Comparison of ENCODE assay signal across 8 cellular contexts in genomic region chr14:49620182-49621113, GRCh38. TPM values are rescaled to one million over a fixed set of nuclear protein-coding genes. Genes with fewer than 3 reads are reported as not detected.
DNase-seq lines count a peak whose midpoint lies in the region; ATAC-seq and TF ChIP-seq lines count a peak whose summit lies in the region.

MGAT2 (plus strand) TSS chr14:49620799; CDS start chr14:49621269, 470 bp downstream.
RPL36AL (minus strand) TSS chr14:49620626; CDS start chr14:49619104, 1,522 bp downstream.

- peak within 1 kb of the TSS; percentile 94 for H3K27ac Mint-ChIP-seq in activated T-helper 2 cell treated with anti-CD3 and anti-CD28 coated beads, Interferon-gamma antibody, Interleukin-2, Interleukin-4, amounts not matched to agents 10 μg/mL and 5 μg/mL and 100 μg/mL, durations not matched to agents 14 hours and 24 hours and 36 hours
- peak within 1 kb of the TSS; percentile 95 to 100 for H3K27ac Mint-ChIP-seq in natural killer cell treated with Interleukin-12 subunit alpha and Interleukin-12 subunit beta and Interleukin-15 and Interleukin-18, amount 100 ng/mL, for 72 hours

- intact Hi-C loops in activated T-helper 2 cell treated with anti-CD3 and anti-CD28 coated beads, Interferon-gamma antibody, Interleukin-2, Interleukin-4, amounts not matched to agents 10 μg/mL and 5 μg/mL and 100 μg/mL, durations not matched to agents 14 hours and 24 hours and 36 hours (cut with micrococcal nuclease) = loop anchor here (1.0 to 10.0 kb wide), 8 partner anchors 14 to 904 kb away; partner anchors contain the start of genes LRR1, RPS29, SOS2 and VCPKMT

- peak within 1 kb of the TSS; percentile 77 for H3K4me3 ChIP-seq in LNCaP clone FGC (ENCODE audit: low read depth, low read length)

- POLR2A ChIA-PET in RWPE1 (lab: Yijun Ruan, JAX; ENCODE audit: low non-redundant PET) = interaction anchor here (0.6 to 1.6 kb wide), 10 partner anchors 14 to 148 kb away, joined by 3 to 10 read pairs (median 4); partner anchors contain the start of genes DNAAF2, KLHDC2, LRR1 and RPS29

- H3K4me1 Mint-ChIP-seq in activated T-helper 2 cell treated with anti-CD3 and anti-CD28 coated beads, Interferon-gamma antibody, Interleukin-2, Interleukin-4, amounts not matched to agents 10 μg/mL and 5 μg/mL and 100 μg/mL, durations not matched to agents 14 hours and 24 hours and 36 hours (ENCODE audit: low read depth) = peaks cover 44% of the 10 kb centered on the region
- peaks cover 29 to 45% of the 10 kb centered on the region in 2 donors for H3K4me1 Mint-ChIP-seq in natural killer cell treated with Interleukin-12 subunit alpha and Interleukin-12 subunit beta and Interleukin-15 and Interleukin-18, amount 100 ng/mL, for 72 hours (ENCODE audit: low read depth in 2 of 2)

- no peaks in the 10 kb centered on the region for H3K9me3 Mint-ChIP-seq in activated T-helper 2 cell treated with anti-CD3 and anti-CD28 coated beads, Interferon-gamma antibody, Interleukin-2, Interleukin-4, amounts not matched to agents 10 μg/mL and 5 μg/mL and 100 μg/mL, durations not matched to agents 14 hours and 24 hours and 36 hours
- H3K9me3 Mint-ChIP-seq in natural killer cell treated with Interleukin-12 subunit alpha and Interleukin-12 subunit beta and Interleukin-15 and Interleukin-18, amount 100 ng/mL, for 72 hours = no peaks in the 10 kb centered on the region

- TF ChIP-seq CTCF in LNCaP clone FGC (IDR thresholded peaks at IDR 0.05; ENCODE audit: control insufficient read depth, extremely low read depth, insufficient read depth) (0 out of 2 replicates have a peak, but pooled peaks have one; percentile 18), RWPE1 (conservative IDR thresholded peaks at IDR 0.05; ENCODE audit: low read depth) (peak; percentile 30)

- peak within 1 kb of the TSS; percentile 91 for H3K4me3 Mint-ChIP-seq in activated T-helper 2 cell treated with anti-CD3 and anti-CD28 coated beads, Interferon-gamma antibody, Interleukin-2, Interleukin-4, amounts not matched to agents 10 μg/mL and 5 μg/mL and 100 μg/mL, durations not matched to agents 14 hours and 24 hours and 36 hours (ENCODE audit: low read depth)
- peak within 1 kb of the TSS; percentile 91 for H3K4me3 Mint-ChIP-seq in natural killer cell treated with Interleukin-12 subunit alpha and Interleukin-12 subunit beta and Interleukin-15 and Interleukin-18, amount 100 ng/mL, for 72 hours

- peak within 1 kb of the TSS; percentile 94 for H3K27ac ChIP-seq in RWPE1

- peak; percentile 97 to 98 for ATAC-seq in natural killer cell treated with Interleukin-12 subunit alpha and Interleukin-12 subunit beta and Interleukin-15 and Interleukin-18, amount 100 ng/mL, for 72 hours
- peak; percentile 94 for ATAC-seq in stimulated activated naive CD8-positive, alpha-beta T cell treated with anti-CD3 and anti-CD28 coated beads, Interleukin-15, Interleukin-2, amounts not matched to agents 100 U/mL and 50 U/mL, for 24 hours

- no peaks in the 10 kb centered on the region for H3K27me3 Mint-ChIP-seq in activated T-helper 2 cell treated with anti-CD3 and anti-CD28 coated beads, Interferon-gamma antibody, Interleukin-2, Interleukin-4, amounts not matched to agents 10 μg/mL and 5 μg/mL and 100 μg/mL, durations not matched to agents 14 hours and 24 hours and 36 hours (ENCODE audit: low read depth)
- H3K27me3 Mint-ChIP-seq in natural killer cell treated with Interleukin-12 subunit alpha and Interleukin-12 subunit beta and Interleukin-15 and Interleukin-18, amount 100 ng/mL, for 72 hours = no peaks in the 10 kb centered on the region

- H3K36me3 Mint-ChIP-seq in activated T-helper 2 cell treated with anti-CD3 and anti-CD28 coated beads, Interferon-gamma antibody, Interleukin-2, Interleukin-4, amounts not matched to agents 10 μg/mL and 5 μg/mL and 100 μg/mL, durations not matched to agents 14 hours and 24 hours and 36 hours (ENCODE audit: low read depth) = peaks cover 81% of the 10 kb centered on the region
- H3K36me3 Mint-ChIP-seq in natural killer cell treated with Interleukin-12 subunit alpha and Interleukin-12 subunit beta and Interleukin-15 and Interleukin-18, amount 100 ng/mL, for 72 hours = peaks cover 23% of the 10 kb centered on the region

- peak; percentile 99 for DNase-seq in ELR (ENCODE audit: low read depth)
- DNase-seq in H4 (ENCODE audit: low spot score) = peak; percentile 96
- DNase-seq in LNCaP clone FGC (ENCODE audit: low read depth) = peak; percentile 97
- DNase-seq in RWPE1 (ENCODE audit: low spot score) = peak; percentile 96
- DNase-seq in activated T-helper 2 cell treated with anti-CD3 and anti-CD28 coated beads, Interferon-gamma antibody, Interleukin-2, Interleukin-4, amounts not matched to agents 10 μg/mL and 5 μg/mL and 100 μg/mL, durations not matched to agents 14 hours and 24 hours and 36 hours (ENCODE audit: low spot score) = peak; percentile 96
- peak; percentile 98 for DNase-seq in fibroblast of peridontal ligament (ENCODE audit: extremely low read depth)
- peak; percentile 99 for DNase-seq in natural killer cell treated with Interleukin-12 subunit alpha and Interleukin-12 subunit beta and Interleukin-15 and Interleukin-18, amount 100 ng/mL, for 72 hours (ENCODE audit: low spot score)
- peak; percentile 97 for DNase-seq in stimulated activated naive CD8-positive, alpha-beta T cell treated with anti-CD3 and anti-CD28 coated beads, Interleukin-15, Interleukin-2, amounts not matched to agents 100 U/mL and 50 U/mL, for 24 hours

- CTCF ChIA-PET in RWPE1 (lab: Yijun Ruan, JAX) = interaction anchor here (0.5 to 1.1 kb wide), 3 partner anchors 14 to 120 kb away, joined by 3 to 6 read pairs (median 3); no protein-coding TSS in a partner anchor

RNA-seq across cellular contexts. Expression of gene MGAT2, which starts in this region (rescaled TPM):
- total RNA-seq in H4 (2014; rRNA removed; shearing (Covaris generic)) = 63.2 and 67.8 TPM in 2 replicates
- 57.0 and 57.9 TPM in 2 replicates for total RNA-seq in activated T-helper 2 cell treated with anti-CD3 and anti-CD28 coated beads, Interferon-gamma antibody, Interleukin-2, Interleukin-4, amounts not matched to agents 10 μg/mL and 5 μg/mL and 100 μg/mL, durations not matched to agents 14 hours and 24 hours and 36 hours
- total RNA-seq in natural killer cell treated with Interleukin-12 subunit alpha and Interleukin-12 subunit beta and Interleukin-15 and Interleukin-18, amount 100 ng/mL, for 72 hours = 10 to 100 TPM; 76.3 to 93.6 TPM

RNA-seq across cellular contexts. Expression of gene RPL36AL, which starts in this region (rescaled TPM):
- total RNA-seq in H4 (2014; rRNA removed; shearing (Covaris generic)) = 316 and 358 TPM in 2 replicates
- 278 and 292 TPM in 2 replicates for total RNA-seq in activated T-helper 2 cell treated with anti-CD3 and anti-CD28 coated beads, Interferon-gamma antibody, Interleukin-2, Interleukin-4, amounts not matched to agents 10 μg/mL and 5 μg/mL and 100 μg/mL, durations not matched to agents 14 hours and 24 hours and 36 hours
- 100 to 1,000 TPM; 186 to 188 TPM for total RNA-seq in natural killer cell treated with Interleukin-12 subunit alpha and Interleukin-12 subunit beta and Interleukin-15 and Interleukin-18, amount 100 ng/mL, for 72 hours

Comparison
In these comparisons a context has a peak if more than half of its experiments do, and no peak if none do; other contexts are left out.
1. Peak in every context shown above with its lines: DNase-seq, ATAC-seq, H3K4me3 ChIP-seq and H3K27ac ChIP-seq.